Comparison of ENCODE assay signal across 1 cellular context in genomic region chr16:67154578-67155304, GRCh38.
TF ChIP-seq lines count a peak whose summit lies in the region.

No MANE protein-coding gene starts in this region.

TF ChIP-seq in H1, 55 proteins besides CTCF, POLR2A, EP300 and RAD21:
- TF ChIP-seq RXRA (IDR thresholded peaks at IDR 0.05; ENCODE audit: insufficient read depth, low read depth, low read length) (no peak), SUZ12 (IDR thresholded peaks at IDR 0.05; ENCODE audit: low read length) (peak; percentile 64), EZH2 (IDR thresholded peaks at IDR 0.05; ENCODE audit: low read depth, low read length, severe bottlenecking) (peak; percentile 52), PHF8 (conservative IDR thresholded peaks at IDR 0.05; ENCODE audit: low read depth, low read length) (no peak), CHD1 (IDR thresholded peaks at IDR 0.05; ENCODE audit: low read depth, low read length) (no peak), KDM4A (IDR thresholded peaks at IDR 0.05; ENCODE audit: low read depth, low read length, severe bottlenecking) (peak; percentile 71), CTBP2 (IDR thresholded peaks at IDR 0.05; ENCODE audit: borderline replicate concordance, insufficient read depth, insufficient read length, low read length) (no peak), SAP30 (IDR thresholded peaks at IDR 0.05; ENCODE audit: insufficient read depth, insufficient replicate concordance, low read length) (no peak), SIX5 (IDR thresholded peaks at IDR 0.05; ENCODE audit: low read depth, low read length) (no peak), KDM1A (IDR thresholded peaks at IDR 0.05; ENCODE audit: borderline replicate concordance, low read length) (no peak), ZNF274 (IDR thresholded peaks at IDR 0.05; ENCODE audit: borderline replicate concordance, extremely low read depth, low read length) (no peak), YY1 (IDR thresholded peaks at IDR 0.05; ENCODE audit: low read depth, low read length) (no peak), BACH1 (IDR thresholded peaks at IDR 0.05; ENCODE audit: low read length) (no peak), SP2 (IDR thresholded peaks at IDR 0.05; ENCODE audit: low read length) (no peak), JUND (IDR thresholded peaks at IDR 0.05; ENCODE audit: low read length) (no peak), RBBP5 (IDR thresholded peaks at IDR 0.05; ENCODE audit: borderline replicate concordance, low read depth, low read length) (0 out of 2 replicates have a peak, but pooled peaks have one; percentile 11), CBX5 (IDR thresholded peaks at IDR 0.05; ENCODE audit: low read depth, low read length) (no peak), CBX8 (IDR thresholded peaks at IDR 0.05; ENCODE audit: borderline replicate concordance, low read depth, low read length) (no peak), POLR2AphosphoS5 (IDR thresholded peaks at IDR 0.05; ENCODE audit: low read depth, low read length) (no peak), TEAD4 (IDR thresholded peaks at IDR 0.05; ENCODE audit: low read depth, low read length) (no peak), BCL11A (IDR thresholded peaks at IDR 0.05; ENCODE audit: low read depth in 2 of 2, low read length in 2 of 2) (no peak), EGR1 (IDR thresholded peaks at IDR 0.05; ENCODE audit: borderline replicate concordance, low read depth, low read length) (no peak), TAF7 (optimal IDR thresholded peaks at IDR 0.05; ENCODE audit: borderline replicate concordance, low read depth, low read length) (no peak), CREB1 (IDR thresholded peaks at IDR 0.05) (no peak), NANOG (IDR thresholded peaks at IDR 0.05; ENCODE audit: insufficient read depth, low read depth, low read length, poor library complexity, severe bottlenecking) (no peak), BRCA1 (IDR thresholded peaks at IDR 0.05; ENCODE audit: low read depth, low read length) (no peak), TAF1 (IDR thresholded peaks at IDR 0.05; ENCODE audit: low read depth, low read length) (no peak), POU5F1 (IDR thresholded peaks at IDR 0.05; ENCODE audit: low read depth, low read length) (no peak), CEBPB (IDR thresholded peaks at IDR 0.05; ENCODE audit: low read depth, low read length) (no peak), HDAC6 (IDR thresholded peaks at IDR 0.05; ENCODE audit: low read depth, low read length) (no peak), TBP (IDR thresholded peaks at IDR 0.05; ENCODE audit: low read depth, low read length) (no peak), HDAC2 (IDR thresholded peaks at IDR 0.05; ENCODE audit: borderline replicate concordance in 1 of 2, low read depth in 2 of 2, low read length in 2 of 2) (no peak), RNF2 (IDR thresholded peaks at IDR 0.05; ENCODE audit: borderline replicate concordance, low read depth, low read length, missing control alignments, poor library complexity, severe bottlenecking) (no peak), CHD7 (IDR thresholded peaks at IDR 0.05; ENCODE audit: insufficient replicate concordance, low read length) (no peak)
- TF ChIP-seq, protein P1, sequence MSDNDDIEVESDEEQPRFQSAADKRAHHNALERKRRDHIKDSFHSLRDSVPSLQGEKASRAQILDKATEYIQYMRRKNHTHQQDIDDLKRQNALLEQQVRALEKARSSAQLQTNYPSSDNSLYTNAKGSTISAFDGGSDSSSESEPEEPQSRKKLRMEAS (IDR thresholded peaks at IDR 0.05): peak; percentile 91
- TF ChIP-seq, protein P2, sequence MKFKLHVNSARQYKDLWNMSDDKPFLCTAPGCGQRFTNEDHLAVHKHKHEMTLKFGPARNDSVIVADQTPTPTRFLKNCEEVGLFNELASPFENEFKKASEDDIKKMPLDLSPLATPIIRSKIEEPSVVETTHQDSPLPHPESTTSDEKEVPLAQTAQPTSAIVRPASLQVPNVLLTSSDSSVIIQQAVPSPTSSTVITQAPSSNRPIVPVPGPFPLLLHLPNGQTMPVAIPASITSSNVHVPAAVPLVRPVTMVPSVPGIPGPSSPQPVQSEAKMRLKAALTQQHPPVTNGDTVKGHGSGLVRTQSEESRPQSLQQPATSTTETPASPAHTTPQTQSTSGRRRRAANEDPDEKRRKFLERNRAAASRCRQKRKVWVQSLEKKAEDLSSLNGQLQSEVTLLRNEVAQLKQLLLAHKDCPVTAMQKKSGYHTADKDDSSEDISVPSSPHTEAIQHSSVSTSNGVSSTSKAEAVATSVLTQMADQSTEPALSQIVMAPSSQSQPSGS (IDR thresholded peaks at IDR 0.05; ENCODE audit: low read length): no peak
- TF ChIP-seq, protein P3, sequence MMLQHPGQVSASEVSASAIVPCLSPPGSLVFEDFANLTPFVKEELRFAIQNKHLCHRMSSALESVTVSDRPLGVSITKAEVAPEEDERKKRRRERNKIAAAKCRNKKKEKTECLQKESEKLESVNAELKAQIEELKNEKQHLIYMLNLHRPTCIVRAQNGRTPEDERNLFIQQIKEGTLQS (IDR thresholded peaks at IDR 0.05; ENCODE audit: insufficient read depth, low read depth, low read length): no peak
- TF ChIP-seq, protein P4, sequence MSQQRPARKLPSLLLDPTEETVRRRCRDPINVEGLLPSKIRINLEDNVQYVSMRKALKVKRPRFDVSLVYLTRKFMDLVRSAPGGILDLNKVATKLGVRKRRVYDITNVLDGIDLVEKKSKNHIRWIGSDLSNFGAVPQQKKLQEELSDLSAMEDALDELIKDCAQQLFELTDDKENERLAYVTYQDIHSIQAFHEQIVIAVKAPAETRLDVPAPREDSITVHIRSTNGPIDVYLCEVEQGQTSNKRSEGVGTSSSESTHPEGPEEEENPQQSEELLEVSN (IDR thresholded peaks at IDR 0.05): peak; percentile 90
